Comparison of ENCODE assay signal across 1 cellular context in genomic region chr16:11967195-11967911, GRCh38.
TF ChIP-seq lines count a peak whose summit lies in the region.

No MANE protein-coding gene starts in this region.

TF ChIP-seq in GM23338, 12 proteins besides CTCF, POLR2A, EP300 and RAD21:
- TF ChIP-seq ZNF331 (CRISPR knock-in tag; IDR thresholded peaks at IDR 0.05; ENCODE audit: low read depth) (no peak), EZH2phosphoT487 (IDR thresholded peaks at IDR 0.05; ENCODE audit: unreplicated experiment) (no peak), CREB1 (CRISPR knock-in tag; IDR thresholded peaks at IDR 0.05; ENCODE audit: low read depth) (no peak), JUNB (IDR thresholded peaks at IDR 0.05; ENCODE audit: unreplicated experiment) (no peak), ETS1 (IDR thresholded peaks at IDR 0.05) (no peak), NANOG (IDR thresholded peaks at IDR 0.05; ENCODE audit: borderline replicate concordance) (no peak), ZNF462 (CRISPR knock-in tag; IDR thresholded peaks at IDR 0.05) (no peak), EZH2 (IDR thresholded peaks at IDR 0.05; ENCODE audit: low read depth, unreplicated experiment) (no peak), ZNF114 (CRISPR knock-in tag; IDR thresholded peaks at IDR 0.05) (no peak), STAT1 (IDR thresholded peaks at IDR 0.05; ENCODE audit: unreplicated experiment) (no peak), POLR2AphosphoS5 (IDR thresholded peaks at IDR 0.05; ENCODE audit: low read depth) (no peak), REST (IDR thresholded peaks at IDR 0.05; ENCODE audit: unreplicated experiment) (no peak)
